35 cellular contexts compared by ENCODE assay signal in genomic region chrX:20397587-20397986, GRCh38.
"Had no signal": no experiment of that assay in that cellular context is flagged by ENCODE, and none has a peak within 500 bp of the region (broad histone marks: within the 10 kb centered on the region; RNA-seq: fewer than 3 reads in every experiment).

No MANE protein-coding gene starts in this region.

- H3K27ac ChIP-seq: brain microvascular endothelial cell, pancreas, prostate gland, sigmoid colon, upper lobe of right lung, WERI-Rb-1 had no signal

- H3K4me2 ChIP-seq: smooth muscle cell had no signal

- ATAC-seq: activated T-cell treated with anti-CD3 and anti-CD28 coated beads, Interleukin-2, amount 50 U/mL, for 4 hours; activated T-helper 17 cell treated with anti-CD3 and anti-CD28 coated beads, Interleukin-2, amount 50 U/mL, for 72 hours; effector memory CD8-positive, alpha-beta T cell; left ventricle myocardium superior; pancreas; stimulated activated memory B cell treated with anti-CD40 and anti-IgM and Interleukin-4, amounts not matched to agents 10 μg/mL and 1 μg/mL and 100 μg/mL, for 72 hours; stimulated activated naive CD8-positive, alpha-beta T cell treated with anti-CD3 and anti-CD28 coated beads, Interleukin-15, amount 100 ng/mL, for 72 hours; upper lobe of right lung had no signal

- H3K36me3 Mint-ChIP-seq: naive B cell; stimulated activated memory B cell treated with anti-CD40 and anti-IgM and Interleukin-4, amounts not matched to agents 10 μg/mL and 1 μg/mL and 100 μg/mL, for 72 hours had no signal

- H3K4me1 Mint-ChIP-seq: activated CD4-positive, alpha-beta memory T cell treated with anti-CD3 and anti-CD28 coated beads, Interleukin-2, amount 10 ng/mL, durations not matched to agents 7 days and 5 days; activated CD4-positive, alpha-beta T cell treated with anti-CD3 and anti-CD28 coated beads, Interleukin-2, amount 10 ng/mL, durations not matched to agents 24 days and 14 days; activated T-helper 17 cell treated with anti-CD3 and anti-CD28 coated beads, Interleukin-2, amount 50 U/mL, for 72 hours had no signal

- H3K9me3 ChIP-seq: pancreas, prostate gland, sigmoid colon, upper lobe of right lung had no signal

- H3K4me3 Mint-ChIP-seq: activated CD4-positive, alpha-beta memory T cell treated with anti-CD3 and anti-CD28 coated beads, Interleukin-2, amount 10 ng/mL, durations not matched to agents 7 days and 5 days; activated CD4-positive, alpha-beta T cell treated with anti-CD3 and anti-CD28 coated beads, Interleukin-2, amount 10 ng/mL, durations not matched to agents 24 days and 14 days; activated T-cell treated with anti-CD3 and anti-CD28 coated beads, Interleukin-2, amount 50 U/mL, for 4 hours; activated T-helper 17 cell treated with anti-CD3 and anti-CD28 coated beads, Interleukin-2, amount 50 U/mL, for 72 hours; effector memory CD8-positive, alpha-beta T cell; naive B cell; nephron progenitor cell; stimulated activated memory B cell treated with anti-CD40 and anti-IgM and Interleukin-4, amounts not matched to agents 10 μg/mL and 1 μg/mL and 100 μg/mL, for 72 hours; stimulated activated naive CD8-positive, alpha-beta T cell treated with anti-CD3 and anti-CD28 coated beads, Interleukin-15, amount 100 ng/mL, for 72 hours; T-helper 1 cell treated with Interleukin-12 subunit alpha and Interleukin-12 subunit beta and Interleukin-4 antibody, amounts not matched to agents 30 μg/mL and 1 μg/mL, for 36 hours had no signal

- DNase-seq: activated CD4-positive, alpha-beta memory T cell treated with anti-CD3 and anti-CD28 coated beads, Interleukin-2, amount 10 ng/mL, durations not matched to agents 7 days and 5 days; activated CD4-positive, alpha-beta T cell treated with anti-CD3 and anti-CD28 coated beads, Interleukin-2, amount 10 ng/mL, durations not matched to agents 24 days and 14 days; activated CD4-positive, CD25-positive, alpha-beta regulatory T cell treated with anti-CD3 and anti-CD28 coated beads, Interleukin-2, amount 50 U/mL, for 72 hours; activated CD8-positive, alpha-beta memory T cell treated with anti-CD3 and anti-CD28 coated beads, Interleukin-2, amount 50 U/mL, for 48 hours; activated gamma-delta T cell treated with Interleukin-2 at 50 U/mL for 16 hours; activated naive CD4-positive, alpha-beta T cell treated with anti-CD3 and anti-CD28 coated beads, Interleukin-2, amount 50 U/mL, for 16 hours; activated T-cell treated with anti-CD3 and anti-CD28 coated beads, Interleukin-2, amount 50 U/mL, for 4 hours; amniotic stem cell; brain microvascular endothelial cell; caudate nucleus; cortex of kidney; effector memory CD8-positive, alpha-beta T cell; erythroblast; head of caudate nucleus; left ventricle myocardium superior; mammary epithelial cell; naive B cell; nephron progenitor cell; nucleus accumbens; pancreas; retina; sigmoid colon; stimulated activated CD4-positive, alpha-beta T cell treated with anti-CD3 and anti-CD28 coated beads, Interleukin-1b, Interleukin-23, amount 100 ng/mL, for 48 hours; stimulated activated CD4-positive, alpha-beta T cell treated with anti-CD3 and anti-CD28 coated beads, Interleukin-4, amount 100 ng/mL, for 4 hours; stimulated activated CD8-positive, alpha-beta memory T cell treated with anti-CD3 and anti-CD28 coated beads, Interleukin-4, amount 100 ng/mL, for 48 hours; stimulated activated naive CD8-positive, alpha-beta T cell treated with anti-CD3 and anti-CD28 coated beads, Interleukin-15, amount 100 ng/mL, for 72 hours; substantia nigra; T-helper 9 cell; upper lobe of right lung; WERI-Rb-1 had no signal

- H3K4me3 ChIP-seq: pancreas, prostate gland, sigmoid colon, smooth muscle cell, upper lobe of right lung had no signal

- H3K27me3 Mint-ChIP-seq: activated CD4-positive, alpha-beta memory T cell treated with anti-CD3 and anti-CD28 coated beads, Interleukin-2, amount 10 ng/mL, durations not matched to agents 7 days and 5 days; activated T-helper 17 cell treated with anti-CD3 and anti-CD28 coated beads, Interleukin-2, amount 50 U/mL, for 72 hours; effector memory CD8-positive, alpha-beta T cell; stimulated activated memory B cell treated with anti-CD40 and anti-IgM and Interleukin-4, amounts not matched to agents 10 μg/mL and 1 μg/mL and 100 μg/mL, for 72 hours; stimulated activated naive CD8-positive, alpha-beta T cell treated with anti-CD3 and anti-CD28 coated beads, Interleukin-15, amount 100 ng/mL, for 72 hours had no signal

- H3K4me1 ChIP-seq: pancreas, prostate gland, upper lobe of right lung had no signal

- H3K36me3 ChIP-seq: brain microvascular endothelial cell, pancreas, prostate gland, sigmoid colon, upper lobe of right lung, WERI-Rb-1 had no signal

- H3K27ac Mint-ChIP-seq: activated CD4-positive, alpha-beta memory T cell treated with anti-CD3 and anti-CD28 coated beads, Interleukin-2, amount 10 ng/mL, durations not matched to agents 7 days and 5 days; activated CD4-positive, alpha-beta T cell treated with anti-CD3 and anti-CD28 coated beads, Interleukin-2, amount 10 ng/mL, durations not matched to agents 24 days and 14 days; activated T-helper 17 cell treated with anti-CD3 and anti-CD28 coated beads, Interleukin-2, amount 50 U/mL, for 72 hours; effector memory CD8-positive, alpha-beta T cell; nephron progenitor cell; stimulated activated memory B cell treated with anti-CD40 and anti-IgM and Interleukin-4, amounts not matched to agents 10 μg/mL and 1 μg/mL and 100 μg/mL, for 72 hours; stimulated activated naive CD8-positive, alpha-beta T cell treated with anti-CD3 and anti-CD28 coated beads, Interleukin-15, amount 100 ng/mL, for 72 hours; T-helper 1 cell treated with Interleukin-12 subunit alpha and Interleukin-12 subunit beta and Interleukin-4 antibody, amounts not matched to agents 30 μg/mL and 1 μg/mL, for 36 hours had no signal

- H3K9me3 Mint-ChIP-seq: activated CD4-positive, alpha-beta memory T cell treated with anti-CD3 and anti-CD28 coated beads, Interleukin-2, amount 10 ng/mL, durations not matched to agents 7 days and 5 days; activated T-cell treated with anti-CD3 and anti-CD28 coated beads, Interleukin-2, amount 50 U/mL, for 4 hours; activated T-helper 17 cell treated with anti-CD3 and anti-CD28 coated beads, Interleukin-2, amount 50 U/mL, for 72 hours; effector memory CD8-positive, alpha-beta T cell; stimulated activated memory B cell treated with anti-CD40 and anti-IgM and Interleukin-4, amounts not matched to agents 10 μg/mL and 1 μg/mL and 100 μg/mL, for 72 hours; stimulated activated naive CD8-positive, alpha-beta T cell treated with anti-CD3 and anti-CD28 coated beads, Interleukin-15, amount 100 ng/mL, for 72 hours; T-helper 1 cell treated with Interleukin-12 subunit alpha and Interleukin-12 subunit beta and Interleukin-4 antibody, amounts not matched to agents 30 μg/mL and 1 μg/mL, for 36 hours had no signal

- H3K27me3 ChIP-seq: brain microvascular endothelial cell, pancreas, sigmoid colon, upper lobe of right lung had no signal
